Comparison of ENCODE assay signal across 14 cellular contexts in the genomic region with DNA sequence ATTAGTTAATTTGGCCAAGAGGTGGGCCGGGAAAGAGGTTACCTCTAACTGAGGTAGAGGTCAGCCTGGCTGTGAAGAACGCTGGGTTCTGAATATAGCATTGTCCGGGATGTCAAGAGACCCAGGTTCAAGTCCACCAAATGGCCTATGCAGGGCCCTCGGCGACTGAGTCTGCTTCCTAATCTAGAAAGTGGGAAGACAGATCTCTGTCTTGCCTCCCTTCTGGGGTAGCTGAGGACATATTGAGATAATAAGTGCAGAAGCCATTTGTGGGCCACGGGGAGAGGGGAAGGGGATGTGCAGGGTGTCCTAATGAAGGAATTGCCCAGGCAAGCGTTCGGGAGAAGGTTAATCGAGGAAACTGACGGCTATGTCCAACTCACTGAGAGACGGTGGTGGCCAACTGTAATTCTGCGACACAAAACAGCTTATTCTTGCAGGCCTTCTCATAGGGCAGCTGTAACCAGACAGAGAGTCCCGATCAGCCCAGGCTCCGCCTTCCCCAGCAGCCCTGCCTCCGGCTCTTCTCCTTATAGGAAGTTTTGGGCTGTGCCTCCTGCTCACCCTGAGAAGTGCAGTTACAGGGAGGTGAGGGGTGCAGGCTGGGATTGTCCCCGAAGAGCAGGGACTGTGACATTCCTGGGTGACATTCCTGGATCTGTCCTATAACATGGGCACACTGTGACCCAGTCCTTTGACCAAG. TPM values are rescaled to one million over a fixed set of nuclear protein-coding genes. Genes with fewer than 3 reads are reported as not detected.
DNase-seq lines count a peak whose midpoint lies in the region; ATAC-seq and TF ChIP-seq lines count a peak whose summit lies in the region.
"Had no signal": no experiment of that assay in that cellular context is flagged by ENCODE, and none has a peak within 500 bp of the region (broad histone marks: within the 10 kb centered on the region; RNA-seq: fewer than 3 reads in every experiment).

No MANE protein-coding gene starts in this region.

- H2BK5ac ChIP-seq in IMR-90 (ENCODE audit: low read depth, low read length, poor library complexity, severe bottlenecking) = no peak overlapping the region

- dilution Hi-C loops in IMR-90 (cut with HindIII; ENCODE audit: low sequenced_read_pairs, unreplicated experiment) = no loop called here

- H3K4me3 Mint-ChIP-seq in activated CD8-positive, alpha-beta memory T cell treated with anti-CD3 and anti-CD28 coated beads, Interleukin-2, amount 10 ng/mL, durations not matched to agents 7 days and 5 days = no peak overlapping the region
- H3K4me3 Mint-ChIP-seq in stimulated activated effector memory CD8-positive, alpha-beta T cell treated with anti-CD3 and anti-CD28 coated beads, Interleukin-12 subunit alpha, Interleukin-12 subunit beta, amount 100 ng/mL, for 72 hours = peak overlapping the region; percentile 54

- no peaks in the 10 kb centered on the region for H3K9me1 ChIP-seq in IMR-90 (ENCODE audit: insufficient read depth, low read length)

- no peak overlapping the region for H2BK20ac ChIP-seq in IMR-90 (ENCODE audit: low read depth, low read length)

- H2AK5ac ChIP-seq in IMR-90 (ENCODE audit: low read depth, low read length) = no peak overlapping the region

- 82% methylated on average over 8 of the region's 16 CpGs; no CpG with 5 or more reads in 1 of the 2 experiments for WGBS in IMR-90 (ENCODE audit: extremely low coverage in 2 of 2, insufficient read length in 1 of 2), 2 experiments

- H3K18ac ChIP-seq in IMR-90 (ENCODE audit: low read depth, low read length) = no peak overlapping the region

- CTCF ChIA-PET in activated CD8-positive, alpha-beta memory T cell treated with anti-CD3 and anti-CD28 coated beads, Interleukin-2, amount 10 ng/mL, durations not matched to agents 7 days and 5 days (lab: Charles Lee) = interaction anchor here (1.0 to 8.2 kb wide), 24 partner anchors 10 to 173 kb away, joined by 3 to 283 read pairs (median 18); a partner anchor contains a TSS
- CTCF ChIA-PET in IMR-90 (lab: Yijun Ruan, JAX) = interaction anchor here (1.3 kb wide), 1 partner anchor 10 kb away, joined by 4 read pairs; no protein-coding TSS in a partner anchor

- no peaks in the 10 kb centered on the region for H4K20me1 ChIP-seq in IMR-90 (ENCODE audit: insufficient read depth, low read length)

- no peak for TF ChIP-seq POLR2A in IMR-90 (IDR thresholded peaks at IDR 0.05; ENCODE audit: low read depth, low read length)

- H3K4me3 ChIP-seq in IMR-90 (ENCODE audit: insufficient read depth, low read depth, low read length) (no peak overlapping the region), dorsolateral prefrontal cortex (no peak overlapping the region)
- H3K4me3 ChIP-seq: ascending aorta, psoas muscle had no signal

- H3K27me3 ChIP-seq in IMR-90 (ENCODE audit: control insufficient read depth, insufficient read depth, low read length) = peaks cover 9% of the 10 kb centered on the region; the same call in 1 of the 2 replicates
- no peaks in the 10 kb centered on the region for H3K27me3 ChIP-seq in dorsolateral prefrontal cortex
- H3K27me3 ChIP-seq: ascending aorta had no signal

- no peak overlapping the region for H3K14ac ChIP-seq in IMR-90 (replicated peaks; ENCODE audit: low read depth, low read length)

- no TSS peak for BruUV-seq in IMR-90 (replicated peaks; lab: Mats Ljungman, UMichigan)

- H3K79me1 ChIP-seq in IMR-90 (ENCODE audit: low read depth in 1 of 2, low read length in 2 of 2) = no peaks in the 10 kb centered on the region

- no peak overlapping the region for H2AFZ ChIP-seq in IMR-90 (replicated peaks; ENCODE audit: low read length, poor library complexity)

- no peak overlapping the region for H3K4ac ChIP-seq in IMR-90 (ENCODE audit: low read depth, low read length)

- TF ChIP-seq RAD21 in IMR-90 (IDR thresholded peaks at IDR 0.05; ENCODE audit: low read length) = no peak

- no peak for DNase-seq in activated CD8-positive, alpha-beta memory T cell treated with anti-CD3 and anti-CD28 coated beads, Interleukin-2, amount 10 ng/mL, durations not matched to agents 7 days and 5 days
- DNase-seq in activated CD8-positive, alpha-beta memory T cell treated with anti-CD3 and anti-CD28 coated beads, Interleukin-2, amount 50 U/mL, for 4 hours = no peak
- no peak for DNase-seq in IMR-90
- no peak for DNase-seq in dorsolateral prefrontal cortex
- DNase-seq in stimulated activated effector memory CD8-positive, alpha-beta T cell treated with anti-CD3 and anti-CD28 coated beads, Interleukin-12 subunit alpha, Interleukin-12 subunit beta, amount 100 ng/mL, for 72 hours (ENCODE audit: low spot score in 2 of 2) = no peak
- DNase-seq in NCI-H774 (lab: John Stamatoyannopoulos, UW) = no peak
- DNase-seq in NCI-H1105 treated with DMSO at 0.1 percent for 48 hours (lab: John Stamatoyannopoulos, UW) = no peak
- DNase-seq: GF-D8, NCI-H1694, NCI-H226, psoas muscle, SHP77 treated with DMSO at 0.1 percent for 48 hours had no signal

- H2AK9ac ChIP-seq in IMR-90 (replicated peaks; ENCODE audit: low read depth, low read length, poor library complexity) = peak overlapping the region; percentile 18

- no peak overlapping the region for H3K56ac ChIP-seq in IMR-90 (ENCODE audit: extremely low read depth, insufficient read depth, low read length)

- H3K27me3 Mint-ChIP-seq in activated CD8-positive, alpha-beta memory T cell treated with anti-CD3 and anti-CD28 coated beads, Interleukin-2, amount 10 ng/mL, durations not matched to agents 7 days and 5 days = no peaks in the 10 kb centered on the region

- H2BK120ac ChIP-seq in IMR-90 (ENCODE audit: low read depth, low read length) = no peak overlapping the region

- no peak for TF ChIP-seq CTCF in IMR-90 (conservative IDR thresholded peaks at IDR 0.05; ENCODE audit: low read depth, low read length)
- TF ChIP-seq CTCF in dorsolateral prefrontal cortex (IDR thresholded peaks at IDR 0.05 in 54 of 56, conservative IDR thresholded peaks at IDR 0.05 in 2 of 56; ENCODE audit: low read depth in 1 of 56, partially characterized antibody in 56 of 56) = no peak

- H3K36me3 Mint-ChIP-seq in activated CD8-positive, alpha-beta memory T cell treated with anti-CD3 and anti-CD28 coated beads, Interleukin-2, amount 10 ng/mL, durations not matched to agents 7 days and 5 days = peaks cover 23% of the 10 kb centered on the region
- H3K36me3 Mint-ChIP-seq in stimulated activated effector memory CD8-positive, alpha-beta T cell treated with anti-CD3 and anti-CD28 coated beads, Interleukin-12 subunit alpha, Interleukin-12 subunit beta, amount 100 ng/mL, for 72 hours = peaks cover 19% of the 10 kb centered on the region

- ATAC-seq in activated CD8-positive, alpha-beta memory T cell treated with anti-CD3 and anti-CD28 coated beads, Interleukin-2, amount 10 ng/mL, durations not matched to agents 7 days and 5 days = no peak
- no peak for ATAC-seq in IMR-90 (ENCODE audit: low read depth)
- no peak for ATAC-seq in stimulated activated effector memory CD8-positive, alpha-beta T cell treated with anti-CD3 and anti-CD28 coated beads, Interleukin-12 subunit alpha, Interleukin-12 subunit beta, amount 100 ng/mL, for 72 hours
- ATAC-seq in HG03045 (IDR thresholded peaks at IDR 0.05; ENCODE audit: unreplicated experiment) = no peak

- no peak overlapping the region for H4K91ac ChIP-seq in IMR-90 (ENCODE audit: insufficient read depth, low read depth, low read length)

- H4K8ac ChIP-seq in IMR-90 (ENCODE audit: low read depth in 2 of 2, low read length in 2 of 2) = no peak overlapping the region

- H3K36me3 ChIP-seq in IMR-90 (ENCODE audit: control insufficient read depth, insufficient read depth, low read length) = no peaks in the 10 kb centered on the region
- H3K36me3 ChIP-seq: ascending aorta had no signal

- no peak overlapping the region for H4K5ac ChIP-seq in IMR-90 (ENCODE audit: low read depth, low read length)

- intact Hi-C loops in IMR-90 (cut with micrococcal nuclease) = loop anchor here (2.0 to 10.0 kb wide), 4 partner anchors 63 to 695 kb away; no protein-coding TSS in a partner anchor
- intact Hi-C loops in dorsolateral prefrontal cortex (cut with DNase I) = loop anchor here (5.0 to 10.0 kb wide), 5 partner anchors 88 to 335 kb away; a partner anchor contains a TSS

- peaks cover 5% of the 10 kb centered on the region; the same call in 1 of the 2 replicates for H3K4me1 ChIP-seq in IMR-90 (ENCODE audit: control insufficient read depth, insufficient read depth, low read length)
- H3K4me1 ChIP-seq: ascending aorta had no signal

- no peak overlapping the region for H3K23ac ChIP-seq in IMR-90 (ENCODE audit: low read depth, low read length)

- peak overlapping the region; percentile 59 for H3K27ac Mint-ChIP-seq in activated CD8-positive, alpha-beta memory T cell treated with anti-CD3 and anti-CD28 coated beads, Interleukin-2, amount 10 ng/mL, durations not matched to agents 7 days and 5 days
- H3K27ac Mint-ChIP-seq in stimulated activated effector memory CD8-positive, alpha-beta T cell treated with anti-CD3 and anti-CD28 coated beads, Interleukin-12 subunit alpha, Interleukin-12 subunit beta, amount 100 ng/mL, for 72 hours = no peak overlapping the region

- H3K9me3 ChIP-seq in IMR-90 (ENCODE audit: control insufficient read depth, insufficient read depth, low read length) = no peaks in the 10 kb centered on the region
- H3K9me3 ChIP-seq: ascending aorta, psoas muscle had no signal

- in situ Hi-C loops in IMR-90 (cut with MboI; ENCODE audit: low sequenced_read_pairs) = loop anchor here (5.0 to 25.0 kb wide), 2 partner anchors 88 to 273 kb away; no protein-coding TSS in a partner anchor

- H3K27ac ChIP-seq in IMR-90 (ENCODE audit: insufficient read depth, low read length) (no peak overlapping the region), dorsolateral prefrontal cortex (peak overlapping the region in 52 of 59 donors; percentile 13 to 94 (median 86))
- H3K27ac ChIP-seq: ascending aorta had no signal

- POLR2A ChIA-PET in IMR-90 (lab: Charles Lee; ENCODE audit: unreplicated experiment) = interaction anchor here (0.7 kb wide), 1 partner anchor 86 kb away, joined by 13 read pairs; no protein-coding TSS in a partner anchor

- no peak overlapping the region for H2BK15ac ChIP-seq in IMR-90 (ENCODE audit: low read depth, low read length)

- H3K9ac ChIP-seq in IMR-90 (ENCODE audit: low read depth, low read length) = no peak overlapping the region

- H3K4me1 Mint-ChIP-seq in activated CD8-positive, alpha-beta memory T cell treated with anti-CD3 and anti-CD28 coated beads, Interleukin-2, amount 10 ng/mL, durations not matched to agents 7 days and 5 days = peaks cover 55% of the 10 kb centered on the region
- H3K4me1 Mint-ChIP-seq in stimulated activated effector memory CD8-positive, alpha-beta T cell treated with anti-CD3 and anti-CD28 coated beads, Interleukin-12 subunit alpha, Interleukin-12 subunit beta, amount 100 ng/mL, for 72 hours = peaks cover 50% of the 10 kb centered on the region

- no peak overlapping the region for H3K4me2 ChIP-seq in IMR-90 (ENCODE audit: low read depth, low read length)

- no peaks in the 10 kb centered on the region for H3K9me3 Mint-ChIP-seq in activated CD8-positive, alpha-beta memory T cell treated with anti-CD3 and anti-CD28 coated beads, Interleukin-2, amount 10 ng/mL, durations not matched to agents 7 days and 5 days (ENCODE audit: low read depth)
- no peaks in the 10 kb centered on the region for H3K9me3 Mint-ChIP-seq in stimulated activated effector memory CD8-positive, alpha-beta T cell treated with anti-CD3 and anti-CD28 coated beads, Interleukin-12 subunit alpha, Interleukin-12 subunit beta, amount 100 ng/mL, for 72 hours

RNA-seq across cellular contexts. Expression of a gene that starts 15.9 kb away (rescaled TPM):
- total RNA-seq in activated CD8-positive, alpha-beta memory T cell treated with anti-CD3 and anti-CD28 coated beads, Interleukin-2, amount 10 ng/mL, durations not matched to agents 7 days and 5 days = 10 to 100 TPM; 30.4 to 31.2 TPM
- 3.9 and 4.3 TPM in 2 replicates for total RNA-seq in IMR-90 (2012; rRNA removed)
- polyA plus RNA-seq in IMR-90 (2012; rRNA removed) = 1.9 and 2.2 TPM in 2 replicates
- 0.88 and 1.1 TPM in 2 replicates for polyA plus RNA-seq in IMR-90 (2012; cell fraction: cytosol; rRNA removed)
- polyA plus RNA-seq in IMR-90 (2012; cell fraction: nucleus; rRNA removed; ENCODE audit: low replicate concordance) = 0.55 and 0.58 TPM in 2 replicates
- total RNA-seq in dorsolateral prefrontal cortex = under 1 TPM in 26 of 120 experiments, not detected in 94; 0.13 to 0.31 (median 0.18) TPM

RNA-seq across cellular contexts. Expression of a gene that starts 43.6 kb away (rescaled TPM):
- total RNA-seq in activated CD8-positive, alpha-beta memory T cell treated with anti-CD3 and anti-CD28 coated beads, Interleukin-2, amount 10 ng/mL, durations not matched to agents 7 days and 5 days = 10 to 100 TPM; 18.1 to 24.6 TPM
- total RNA-seq in IMR-90 (2012; rRNA removed) (1.7 and 1.8 TPM in 2 replicates), dorsolateral prefrontal cortex (10 to 100 TPM in 114 of 120 experiments, 1 to 10 TPM in 6; 3.8 to 27.6 (median 16.9) TPM)
- polyA plus RNA-seq in IMR-90 (2012; rRNA removed) = 3.5 and 3.7 TPM in 2 replicates
- polyA plus RNA-seq in IMR-90 (2012; cell fraction: cytosol; rRNA removed) = 2.1 and 4.3 TPM in 2 replicates
- polyA plus RNA-seq in IMR-90 (2012; cell fraction: nucleus; rRNA removed; ENCODE audit: low replicate concordance) = 4.0 and 4.2 TPM in 2 replicates
- total RNA-seq: ascending aorta had no signal
